ENCODE assay signal across 8 cellular contexts in genomic region chr1:70353038-70353437, GRCh38. TPM values are rescaled to one million over a fixed set of nuclear protein-coding genes. Genes with fewer than 3 reads are reported as not detected.
DNase-seq lines count a peak whose midpoint lies in the region; ATAC-seq and TF ChIP-seq lines count a peak whose summit lies in the region.

No MANE protein-coding gene starts in this region.

- H3K36me3 ChIP-seq in lower lobe of right lung, result peaks cover 13% of the 10 kb centered on the region
- no peaks in the 10 kb centered on the region for H3K36me3 ChIP-seq in transverse colon

- no peaks in the 10 kb centered on the region for H3K27me3 Mint-ChIP-seq in activated naive CD4-positive, alpha-beta T cell treated with anti-CD3 and anti-CD28 coated beads for 36 hours (ENCODE audit: low read depth)

- ATAC-seq in lower lobe of right lung, result no peak

- no peaks in the 10 kb centered on the region for H3K9me3 Mint-ChIP-seq in activated naive CD4-positive, alpha-beta T cell treated with anti-CD3 and anti-CD28 coated beads for 36 hours

- H3K4me1 ChIP-seq in lower lobe of right lung, result peaks cover 46% of the 10 kb centered on the region
- peaks cover 12 to 61% (median 19%) of the 10 kb centered on the region in 4 donors for H3K4me1 ChIP-seq in transverse colon

- no peak for TF ChIP-seq EP300 in transverse colon (IDR thresholded peaks at IDR 0.05; ENCODE audit: low read depth)

- no peak for TF ChIP-seq POLR2A in transverse colon (IDR thresholded peaks at IDR 0.05)

- H3K27ac Mint-ChIP-seq in activated naive CD4-positive, alpha-beta T cell treated with anti-CD3 and anti-CD28 coated beads for 36 hours, result no peak overlapping the region

- intact Hi-C loops in activated naive CD4-positive, alpha-beta T cell treated with anti-CD3 and anti-CD28 coated beads for 36 hours (cut with micrococcal nuclease), result no loop called here
- intact Hi-C loops in lower lobe of right lung (cut with DNase I), result no loop called here
- intact Hi-C loops in transverse colon (cut with DNase I; ENCODE audit: low total_unique reads), result no loop called here

- 36 to 42% methylated on average over 4 of the region's 4 CpGs for WGBS in transverse colon (ENCODE audit: low coverage in 1 of 2), 2 donors

- in situ Hi-C loops in astrocyte of the cerebellum (cut with HindIII; ENCODE audit: low sequenced_read_pairs) (no loop called here), transverse colon (cut with MboI; ENCODE audit: low pct_ligation_motif_present in 1 of 4, low pct_unique_long_range_greater_than_20kb in 1 of 4, low sequenced_read_pairs in 3 of 4) (loop anchor here in 1 of 4 donors (10.0 kb wide), 1 partner anchor 62 kb away; the partner anchor contains the start of gene CTH)

- peaks cover 20% of the 10 kb centered on the region for H3K36me3 Mint-ChIP-seq in activated naive CD4-positive, alpha-beta T cell treated with anti-CD3 and anti-CD28 coated beads for 36 hours (ENCODE audit: low read depth)

- DNase-seq in activated naive CD4-positive, alpha-beta T cell treated with anti-CD3 and anti-CD28 coated beads for 36 hours, result no peak
- no peak for DNase-seq in activated naive CD4-positive, alpha-beta T cell treated with Interleukin-2 at 50 U/mL for 16 hours
- no peak for DNase-seq in astrocyte of the cerebellum (ENCODE audit: low read depth)
- DNase-seq in lower lobe of right lung, result no peak
- no peak for DNase-seq in transverse colon
- DNase-seq in NCI-H2107 (lab: John Stamatoyannopoulos, UW), result no peak
- no peak for DNase-seq in NOMO-1 treated with dmso at 0.1 percent for 144 hours (lab: John Stamatoyannopoulos, UW; ENCODE audit: unreplicated experiment)
- DNase-seq in AG08395 (ENCODE audit: low spot score), result no peak

- TF ChIP-seq CTCF in astrocyte of the cerebellum (IDR thresholded peaks at IDR 0.05; ENCODE audit: low read depth, low read length, missing control alignments) (no peak), lower lobe of right lung (IDR thresholded peaks at IDR 0.05) (no peak), transverse colon (IDR thresholded peaks at IDR 0.05) (no peak)

- H3K27ac ChIP-seq in lower lobe of right lung (no peak overlapping the region), transverse colon (peak overlapping the region in 2 of 4 donors; percentile 94 to 97)

- H3K9me3 ChIP-seq in lower lobe of right lung, result no peaks in the 10 kb centered on the region
- H3K9me3 ChIP-seq in transverse colon, result no peaks in the 10 kb centered on the region

- H3K4me3 ChIP-seq in astrocyte of the cerebellum (ENCODE audit: low read depth, low read length) (peak overlapping the region; percentile 62), lower lobe of right lung (peak overlapping the region; percentile 95), transverse colon (peak overlapping the region; percentile 72 to 97 (median 83))

- CTCF ChIA-PET in activated naive CD4-positive, alpha-beta T cell treated with anti-CD3 and anti-CD28 coated beads for 36 hours (lab: Charles Lee), result interaction anchor here (2.1 kb wide), 1 partner anchor 59 kb away, joined by 14 read pairs; the partner anchor contains the start of gene CTH

- H3K4me1 Mint-ChIP-seq in activated naive CD4-positive, alpha-beta T cell treated with anti-CD3 and anti-CD28 coated beads for 36 hours (ENCODE audit: low read depth), result peaks cover 48% of the 10 kb centered on the region

- H3K27me3 ChIP-seq in lower lobe of right lung (ENCODE audit: low read depth) (no peaks in the 10 kb centered on the region), transverse colon (no peaks in the 10 kb centered on the region)

- peak overlapping the region; percentile 98 for H3K4me3 Mint-ChIP-seq in activated naive CD4-positive, alpha-beta T cell treated with anti-CD3 and anti-CD28 coated beads for 36 hours

RNA-seq across cellular contexts. Expression of gene ANKRD13C, which starts 1.5 kb away (rescaled TPM):
- 10 to 100 TPM in 1 of 2 experiments, 1 to 10 TPM in 1; 9.2 to 10.3 TPM for total RNA-seq in activated naive CD4-positive, alpha-beta T cell treated with anti-CD3 and anti-CD28 coated beads for 36 hours
- total RNA-seq in lower lobe of right lung, result 18.0 TPM
- 10 to 100 TPM; 10.7 to 35.5 (median 27.1) TPM for total RNA-seq in transverse colon

RNA-seq across cellular contexts. Expression of gene CTH, which starts 58.0 kb away (rescaled TPM):
- total RNA-seq in activated naive CD4-positive, alpha-beta T cell treated with anti-CD3 and anti-CD28 coated beads for 36 hours, result 10 to 100 TPM; 30.3 to 36.1 TPM
- total RNA-seq in lower lobe of right lung (5.0 TPM), transverse colon (1 to 10 TPM in 3 of 4 donors, not detected in 1; 1.9 to 8.6 (median 3.4) TPM)
